Comparison of ENCODE assay signal across 4 cellular contexts in the genomic region with DNA sequence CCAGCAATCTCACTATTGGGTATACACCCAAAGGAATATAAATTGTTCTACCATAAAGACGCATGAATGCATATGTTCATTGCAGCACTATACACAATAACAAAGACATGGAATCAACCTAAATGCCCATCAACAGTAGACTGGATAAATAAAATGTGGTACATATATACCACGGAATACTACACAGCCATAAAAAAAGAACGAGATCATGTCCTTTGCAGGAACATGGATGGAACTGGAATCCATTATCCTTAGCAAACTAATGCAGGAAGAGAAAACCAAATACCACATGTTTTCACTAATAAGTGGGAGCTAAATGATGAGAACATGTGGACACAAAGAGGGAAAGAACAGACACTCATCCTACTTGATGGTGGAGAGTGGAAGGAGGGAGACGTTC. TPM values are rescaled to one million over a fixed set of nuclear protein-coding genes. Genes with fewer than 3 reads are reported as not detected.
"Had no signal": no experiment of that assay in that cellular context is flagged by ENCODE, and none has a peak within 500 bp of the region (broad histone marks: within the 10 kb centered on the region; RNA-seq: fewer than 3 reads in every experiment).

No MANE protein-coding gene starts in this region.

RNA-seq across cellular contexts. Expression of a gene that starts 50.6 kb away (rescaled TPM):
- total RNA-seq: subcutaneous adipose tissue, suprapubic skin, tibial nerve, upper lobe of right lung had no signal
